In genomic region chr9:75889577-75889976, GRCh38 we compare ENCODE assay signal across 8 cellular contexts. TPM values are rescaled to one million over a fixed set of nuclear protein-coding genes. Genes with fewer than 3 reads are reported as not detected.
DNase-seq lines count a peak whose midpoint lies in the region; ATAC-seq and TF ChIP-seq lines count a peak whose summit lies in the region.

No MANE protein-coding gene starts in this region.

- POLR2A ChIA-PET in HEK293T (lab: Yijun Ruan, JAX) = interaction anchor here (0.6 kb wide), 1 partner anchor 26 kb away, joined by 3 read pairs; no protein-coding TSS in a partner anchor

- H3K36me3 ChIP-seq in gastroesophageal sphincter (no peaks in the 10 kb centered on the region), rectal smooth muscle tissue (ENCODE audit: control insufficient read depth, insufficient read depth, low read length) (no peaks in the 10 kb centered on the region)

- peak; percentile 18 for DNase-seq in HEK293T (ENCODE audit: extremely low spot score)
- DNase-seq in T-helper 17 cell = no peak
- DNase-seq in NCI-H2081 (lab: John Stamatoyannopoulos, UW) = no peak
- DNase-seq in ACHN = no peak

- TF ChIP-seq EP300 in gastroesophageal sphincter (IDR thresholded peaks at IDR 0.05) = no peak

- no peaks in the 10 kb centered on the region for H3K27me3 ChIP-seq in gastroesophageal sphincter
- no peaks in the 10 kb centered on the region for H3K27me3 ChIP-seq in rectal smooth muscle tissue (ENCODE audit: control insufficient read depth, insufficient read depth, low read length)

- peaks cover 0 to 35% (median 9%) of the 10 kb centered on the region in 3 donors for H3K4me1 ChIP-seq in gastroesophageal sphincter
- no peaks in the 10 kb centered on the region for H3K4me1 ChIP-seq in rectal smooth muscle tissue (ENCODE audit: control insufficient read depth, insufficient read depth, low read length)

- CTCF ChIA-PET in HEK293T (lab: Yijun Ruan, JAX) = interaction anchor here (0.7 kb wide), 1 partner anchor 23 kb away, joined by 4 read pairs; no protein-coding TSS in a partner anchor

- no peaks in the 10 kb centered on the region for H3K36me3 Mint-ChIP-seq in T-helper 17 cell (ENCODE audit: low read depth)

- no peak for TF ChIP-seq POLR2A in gastroesophageal sphincter (IDR thresholded peaks at IDR 0.05)

- H3K27ac Mint-ChIP-seq in T-helper 17 cell = peak overlapping the region; percentile 89

- 0 to 1% methylated on average over 2 to 7 of the region's 7 CpGs for WGBS in gastroesophageal sphincter (ENCODE audit: low coverage in 1 of 2), 2 donors

- peak overlapping the region; percentile 96 for H3K4me3 Mint-ChIP-seq in T-helper 17 cell

- peaks cover 40% of the 10 kb centered on the region for H3K4me1 Mint-ChIP-seq in T-helper 17 cell

- no peak for TF ChIP-seq CTCF in gastroesophageal sphincter (IDR thresholded peaks at IDR 0.05)

- ATAC-seq in T-helper 17 cell = peak; percentile 24
- ATAC-seq in gastroesophageal sphincter = no peak
- ATAC-seq in GM19023 (IDR thresholded peaks at IDR 0.05; ENCODE audit: unreplicated experiment) = no peak
- no peak for ATAC-seq in HG02763 (IDR thresholded peaks at IDR 0.05; ENCODE audit: unreplicated experiment)

- H3K4me3 ChIP-seq in gastroesophageal sphincter (peak overlapping the region; percentile 68 to 69), rectal smooth muscle tissue (ENCODE audit: low read length) (peak overlapping the region; percentile 93)

- H3K9ac ChIP-seq in rectal smooth muscle tissue (ENCODE audit: low read length) = peak overlapping the region; percentile 8

- in situ Hi-C loops in ACHN (cut with HindIII; ENCODE audit: low pct_ligation_motif_present, low pct_unique_long_range_greater_than_20kb, low sequenced_read_pairs) = no loop called here

- peaks cover 25% of the 10 kb centered on the region for H3K27me3 Mint-ChIP-seq in T-helper 17 cell

- peak overlapping the region; percentile 61 to 94 (median 91) for H3K27ac ChIP-seq in gastroesophageal sphincter
- peak overlapping the region; percentile 75 for H3K27ac ChIP-seq in rectal smooth muscle tissue (ENCODE audit: low read depth, low read length)

- H3K9me3 ChIP-seq in T-helper 17 cell (ENCODE audit: control insufficient read depth, low read length, poor library complexity, severe bottlenecking) = no peaks in the 10 kb centered on the region
- no peaks in the 10 kb centered on the region for H3K9me3 ChIP-seq in gastroesophageal sphincter

TF ChIP-seq in HEK293T, 16 proteins besides CTCF, POLR2A, EP300 and RAD21:
- TF ChIP-seq SUZ12 (IDR thresholded peaks at IDR 0.05) = no peak
- TF ChIP-seq CTBP1 (IDR thresholded peaks at IDR 0.05; ENCODE audit: borderline replicate concordance) = no peak
- TF ChIP-seq PKNOX1 (IDR thresholded peaks at IDR 0.05) = peak; percentile 79

RNA-seq across cellular contexts. Expression of gene PCSK5, which starts 0.9 kb away (rescaled TPM):
- total RNA-seq in T-helper 17 cell (10 to 100 TPM in 1 of 2 donors, 1 to 10 TPM in 1; 9.4 to 12.0 TPM), gastroesophageal sphincter (10 to 100 TPM; 20.1 to 37.3 (median 28.1) TPM)
